9 cellular contexts compared by ENCODE assay signal in genomic region chr14:64045091-64045490, GRCh38.
"Had no signal": no experiment of that assay in that cellular context is flagged by ENCODE, and none has a peak within 500 bp of the region (broad histone marks: within the 10 kb centered on the region; RNA-seq: fewer than 3 reads in every experiment).

No MANE protein-coding gene starts in this region.

- DNase-seq: GM23248, GOT3, H7, H9, HCEC 1CT, HFFc6 had no signal

- H3K4me3 Mint-ChIP-seq: GM23338, H9, HFFc6 had no signal

- H3K36me3 ChIP-seq: HAP-1 had no signal

- H2AFZ ChIP-seq: GM23248, GM23338 had no signal

- H3K4me2 ChIP-seq: GM23338 had no signal

- H3K27ac ChIP-seq: GM23248 had no signal

- H3K9me3 ChIP-seq: HAP-1 had no signal

- H3K4me3 ChIP-seq: GM23248, GM23338, HAP-1 had no signal

- H3K9ac ChIP-seq: GM23248 had no signal

- H3K4me1 Mint-ChIP-seq: GM23338 had no signal

- ATAC-seq: GM23338, HCT116 had no signal

- H3K27ac Mint-ChIP-seq: GM23338, H9, HFFc6 had no signal
